Comparison of ENCODE assay signal across 8 cellular contexts in genomic region chr15:56365075-56365711, GRCh38. TPM values are rescaled to one million over a fixed set of nuclear protein-coding genes. Genes with fewer than 3 reads are reported as not detected.
DNase-seq lines count a peak whose midpoint lies in the region; ATAC-seq and TF ChIP-seq lines count a peak whose summit lies in the region.

TEX9 (plus strand) TSS chr15:56365426; CDS start chr15:56365451, 25 bp downstream.

- ATAC-seq in GM21528 (IDR thresholded peaks at IDR 0.05; ENCODE audit: low FRiP score, unreplicated experiment) (peak; percentile 88), PC-3 (peak; percentile 98)
- peak; percentile 99 for ATAC-seq in activated T-cell treated with anti-CD3 and anti-CD28 coated beads, Interleukin-2, amount 50 U/mL, for 72 hours (replicated peaks in 1 of 2)
- ATAC-seq in natural killer cell treated with Interleukin-12 subunit alpha and Interleukin-12 subunit beta and Interleukin-15 and Interleukin-18, amount 100 ng/mL, for 72 hours = peak; percentile 93 to 94

- peaks cover 0 to 2% of the 10 kb centered on the region in 2 donors for H3K36me3 Mint-ChIP-seq in activated T-cell treated with anti-CD3 and anti-CD28 coated beads, Interleukin-2, amount 50 U/mL, for 72 hours (ENCODE audit: insufficient read depth in 2 of 2)
- peaks cover 5% of the 10 kb centered on the region for H3K36me3 Mint-ChIP-seq in natural killer cell treated with Interleukin-12 subunit alpha and Interleukin-12 subunit beta and Interleukin-15 and Interleukin-18, amount 100 ng/mL, for 72 hours

- peak within 1 kb of the TSS; percentile 78 for H3K27ac Mint-ChIP-seq in activated T-cell treated with anti-CD3 and anti-CD28 coated beads, Interleukin-2, amount 50 U/mL, for 72 hours
- peak within 1 kb of the TSS in 1 of 2 donors; percentile 29 for H3K27ac Mint-ChIP-seq in natural killer cell treated with Interleukin-12 subunit alpha and Interleukin-12 subunit beta and Interleukin-15 and Interleukin-18, amount 100 ng/mL, for 72 hours

- H3K27ac ChIP-seq in PC-3 (ENCODE audit: low read length) = no peak within 1 kb of the TSS

- H3K4me3 ChIP-seq in PC-3 (ENCODE audit: low read length) = peak within 1 kb of the TSS; percentile 97

- H3K27me3 Mint-ChIP-seq in activated T-cell treated with anti-CD3 and anti-CD28 coated beads, Interleukin-2, amount 50 U/mL, for 72 hours (ENCODE audit: low read depth) = peaks cover 46% of the 10 kb centered on the region
- peaks cover 34 to 54% of the 10 kb centered on the region in 2 donors for H3K27me3 Mint-ChIP-seq in natural killer cell treated with Interleukin-12 subunit alpha and Interleukin-12 subunit beta and Interleukin-15 and Interleukin-18, amount 100 ng/mL, for 72 hours

- no TSS peak for BruUV-seq in PC-3 (replicated peaks; lab: Mats Ljungman, UMichigan)

- H3K9me3 ChIP-seq in PC-3 (ENCODE audit: low read length) = no peaks in the 10 kb centered on the region

- H3K9ac ChIP-seq in PC-3 (ENCODE audit: low read length) = peak within 1 kb of the TSS; percentile 72

- no peak for TF ChIP-seq CTCF in PC-3 (conservative IDR thresholded peaks at IDR 0.05; ENCODE audit: low read depth, low read length)

- H4K20me1 ChIP-seq in PC-3 (ENCODE audit: low read length) = no peaks in the 10 kb centered on the region

- H3K4me2 ChIP-seq in PC-3 (ENCODE audit: low read length) = peak within 1 kb of the TSS; percentile 84

- no peaks in the 10 kb centered on the region for H3K9me2 ChIP-seq in PC-3 (replicated peaks; ENCODE audit: low read length)

- H3F3A ChIP-seq in PC-3 (ENCODE audit: low read length, unreplicated experiment) = no peaks in the 10 kb centered on the region

- H3K27me3 ChIP-seq in PC-3 (ENCODE audit: low read length) = no peaks in the 10 kb centered on the region

- no peaks in the 10 kb centered on the region for H3K79me2 ChIP-seq in PC-3 (ENCODE audit: low read length)

- POLR2A ChIA-PET in PC-3 (lab: Charles Lee; ENCODE audit: unreplicated experiment) = no interaction called here

- H3K4me3 Mint-ChIP-seq in activated T-cell treated with anti-CD3 and anti-CD28 coated beads, Interleukin-2, amount 50 U/mL, for 72 hours = peak within 1 kb of the TSS; percentile 92 to 96
- H3K4me3 Mint-ChIP-seq in natural killer cell treated with Interleukin-12 subunit alpha and Interleukin-12 subunit beta and Interleukin-15 and Interleukin-18, amount 100 ng/mL, for 72 hours = peak within 1 kb of the TSS; percentile 81

- intact Hi-C loops in PC-3 (cut with micrococcal nuclease) = loop anchor here (2.0 to 5.0 kb wide), 2 partner anchors 64 to 118 kb away; no protein-coding TSS in a partner anchor

- H3K4me1 ChIP-seq in PC-3 (ENCODE audit: insufficient read depth, low read length) = no peaks in the 10 kb centered on the region

- H3K4me1 Mint-ChIP-seq in activated T-cell treated with anti-CD3 and anti-CD28 coated beads, Interleukin-2, amount 50 U/mL, for 72 hours (ENCODE audit: low read depth) = peaks cover 12% of the 10 kb centered on the region
- peaks cover 13 to 20% of the 10 kb centered on the region in 2 donors for H3K4me1 Mint-ChIP-seq in natural killer cell treated with Interleukin-12 subunit alpha and Interleukin-12 subunit beta and Interleukin-15 and Interleukin-18, amount 100 ng/mL, for 72 hours (ENCODE audit: low read depth in 2 of 2)

- CTCF ChIA-PET in PC-3 (lab: Charles Lee) = no interaction called here

- H3K9me3 Mint-ChIP-seq in activated T-cell treated with anti-CD3 and anti-CD28 coated beads, Interleukin-2, amount 50 U/mL, for 72 hours = peaks cover 2% of the 10 kb centered on the region in 2 donors
- H3K9me3 Mint-ChIP-seq in natural killer cell treated with Interleukin-12 subunit alpha and Interleukin-12 subunit beta and Interleukin-15 and Interleukin-18, amount 100 ng/mL, for 72 hours = no peaks in the 10 kb centered on the region

- no peaks in the 10 kb centered on the region for H3K36me3 ChIP-seq in PC-3 (ENCODE audit: low read depth, low read length)

- DNase-seq in DMS153 (lab: John Stamatoyannopoulos, UW) (peak; percentile 57), HuH-7 (ENCODE audit: low spot score) (peak; percentile 71), PC-3 (peak; percentile 77), fibroblast of peridontal ligament (ENCODE audit: extremely low read depth) (peak; percentile 81)
- DNase-seq in activated T-cell treated with anti-CD3 and anti-CD28 coated beads, Interleukin-2, amount 50 U/mL, for 72 hours = peak; percentile 83 to 86
- peak; percentile 79 for DNase-seq in natural killer cell treated with Interleukin-12 subunit alpha and Interleukin-12 subunit beta and Interleukin-15 and Interleukin-18, amount 100 ng/mL, for 72 hours (ENCODE audit: low spot score)
- peak; percentile 54 for DNase-seq in stimulated activated naive CD4-positive, alpha-beta T cell treated with Interleukin-2 at 50 U/mL for 16 hours (lab: John Stamatoyannopoulos, UW)

- peak within 1 kb of the TSS; percentile 99 for H2AFZ ChIP-seq in PC-3 (ENCODE audit: low read length)

RNA-seq across cellular contexts. Expression of gene TEX9, which starts in this region (rescaled TPM):
- total RNA-seq in PC-3 (2014; rRNA removed) = 2.4 and 3.3 TPM in 2 replicates
- 1 to 10 TPM; 1.2 to 2.6 TPM for total RNA-seq in activated T-cell treated with anti-CD3 and anti-CD28 coated beads, Interleukin-2, amount 50 U/mL, for 72 hours
- under 1 TPM; 0.57 to 0.67 TPM for total RNA-seq in natural killer cell treated with Interleukin-12 subunit alpha and Interleukin-12 subunit beta and Interleukin-15 and Interleukin-18, amount 100 ng/mL, for 72 hours

Comparison
In these comparisons a context has a peak if more than half of its experiments do, and no peak if none do; other contexts are left out.
1. Peak in DNase-seq and ATAC-seq in natural killer cell treated with Interleukin-12 subunit alpha and Interleukin-12 subunit beta and Interleukin-15 and Interleukin-18, amount 100 ng/mL, for 72 hours; RNA of the gene not detected or under 1 TPM.